Comparison of ENCODE assay signal across 9 cellular contexts in genomic region chr14:50741571-50741970, GRCh38.
A peak's percentile ranks its signal among the peaks of the same experiment; 100 is the strongest.
DNase-seq lines count a peak whose midpoint lies in the region; ATAC-seq and TF ChIP-seq lines count a peak whose summit lies in the region.
"Had no signal": no experiment of that assay in that cellular context is flagged by ENCODE, and none has a peak within 500 bp of the region (broad histone marks: within the 10 kb centered on the region; RNA-seq: fewer than 3 reads in every experiment).

No MANE protein-coding gene starts in this region.

- TF ChIP-seq CTCF in H9 (conservative IDR thresholded peaks at IDR 0.05), result no peak
- TF ChIP-seq CTCF in activated CD8-positive, alpha-beta T cell treated with anti-CD3 and anti-CD28 coated beads for 36 hours (IDR thresholded peaks at IDR 0.05), result no peak

- H4K20me1 ChIP-seq in H9 (ENCODE audit: control insufficient read depth, insufficient read depth, insufficient read length), result no peaks in the 10 kb centered on the region

- ATAC-seq in activated CD8-positive, alpha-beta T cell treated with anti-CD3 and anti-CD28 coated beads for 36 hours, result no peak
- no peak for ATAC-seq in GM18867 (IDR thresholded peaks at IDR 0.05; ENCODE audit: unreplicated experiment)
- no peak for ATAC-seq in stimulated activated naive CD8-positive, alpha-beta T cell treated with anti-CD3 and anti-CD28 coated beads, Interleukin-15, amount 100 ng/mL, for 72 hours
- ATAC-seq in GM19463 (IDR thresholded peaks at IDR 0.05; ENCODE audit: unreplicated experiment), result no peak

- peaks cover 54% of the 10 kb centered on the region for H3K36me3 ChIP-seq in CD8-positive, alpha-beta memory T cell (ENCODE audit: insufficient read depth, low read length)

- no peaks in the 10 kb centered on the region for H3K9me3 Mint-ChIP-seq in CD8-positive, alpha-beta memory T cell
- no peaks in the 10 kb centered on the region for H3K9me3 Mint-ChIP-seq in H9
- no peaks in the 10 kb centered on the region for H3K9me3 Mint-ChIP-seq in activated CD8-positive, alpha-beta T cell treated with anti-CD3 and anti-CD28 coated beads for 36 hours
- H3K9me3 Mint-ChIP-seq in stimulated activated naive CD8-positive, alpha-beta T cell treated with anti-CD3 and anti-CD28 coated beads, Interleukin-15, amount 100 ng/mL, for 72 hours, result no peaks in the 10 kb centered on the region

- H3K56ac ChIP-seq in H9 (ENCODE audit: insufficient read length, low read depth, low read length), result no peak overlapping the region

- H3K4me3 Mint-ChIP-seq in CD8-positive, alpha-beta memory T cell, result no peak overlapping the region
- H3K4me3 Mint-ChIP-seq in H9, result no peak overlapping the region
- H3K4me3 Mint-ChIP-seq in activated CD8-positive, alpha-beta T cell treated with anti-CD3 and anti-CD28 coated beads for 36 hours, result no peak overlapping the region
- no peak overlapping the region for H3K4me3 Mint-ChIP-seq in stimulated activated naive CD8-positive, alpha-beta T cell treated with anti-CD3 and anti-CD28 coated beads, Interleukin-15, amount 100 ng/mL, for 72 hours

- no peak overlapping the region for H4K91ac ChIP-seq in H9 (ENCODE audit: insufficient read length, low read depth, low read length)

- H3K79me1 ChIP-seq in H9 (ENCODE audit: insufficient read depth, low read depth, low read length, poor library complexity, severe bottlenecking), result no peaks in the 10 kb centered on the region

- no peaks in the 10 kb centered on the region for H3K27me3 Mint-ChIP-seq in CD8-positive, alpha-beta memory T cell
- H3K27me3 Mint-ChIP-seq in H9 (ENCODE audit: low read depth), result no peaks in the 10 kb centered on the region
- H3K27me3 Mint-ChIP-seq in activated CD8-positive, alpha-beta T cell treated with anti-CD3 and anti-CD28 coated beads for 36 hours, result no peaks in the 10 kb centered on the region
- no peaks in the 10 kb centered on the region for H3K27me3 Mint-ChIP-seq in stimulated activated naive CD8-positive, alpha-beta T cell treated with anti-CD3 and anti-CD28 coated beads, Interleukin-15, amount 100 ng/mL, for 72 hours

- no peak overlapping the region for H3K14ac ChIP-seq in H9 (ENCODE audit: insufficient read depth, low read length)

- no peak overlapping the region for H3K4ac ChIP-seq in H9 (ENCODE audit: low read depth, low read length)

- H3K27ac ChIP-seq in CD8-positive, alpha-beta memory T cell (ENCODE audit: low read depth, low read length), result no peak overlapping the region
- H3K27ac ChIP-seq in H9 (ENCODE audit: insufficient read length, low read depth, low read length), result no peak overlapping the region

- H2AK5ac ChIP-seq in H9 (ENCODE audit: insufficient read length, low read length), result no peak overlapping the region

- no peaks in the 10 kb centered on the region for H3K4me1 ChIP-seq in CD8-positive, alpha-beta memory T cell (ENCODE audit: insufficient read depth, low read length)
- no peaks in the 10 kb centered on the region; the same call in 1 of the 2 replicates for H3K4me1 ChIP-seq in H9 (ENCODE audit: insufficient read depth, low read length)

- H2BK15ac ChIP-seq in H9 (ENCODE audit: low read depth, low read length), result no peak overlapping the region

- POLR2A ChIA-PET in CD8-positive, alpha-beta memory T cell (lab: Charles Lee), result no interaction called here
- POLR2A ChIA-PET in activated CD8-positive, alpha-beta T cell treated with anti-CD3 and anti-CD28 coated beads for 36 hours (lab: Charles Lee), result no interaction called here

- peaks cover 18 to 59% (median 24%) of the 10 kb centered on the region in 3 donors for H3K4me1 Mint-ChIP-seq in CD8-positive, alpha-beta memory T cell
- peaks cover 0 to 4% of the 10 kb centered on the region in 2 experiments; a peak in 2 of 4 replicates for H3K4me1 Mint-ChIP-seq in H9
- peaks cover 46% of the 10 kb centered on the region for H3K4me1 Mint-ChIP-seq in activated CD8-positive, alpha-beta T cell treated with anti-CD3 and anti-CD28 coated beads for 36 hours (ENCODE audit: low read depth)
- peaks cover 51% of the 10 kb centered on the region for H3K4me1 Mint-ChIP-seq in stimulated activated naive CD8-positive, alpha-beta T cell treated with anti-CD3 and anti-CD28 coated beads, Interleukin-15, amount 100 ng/mL, for 72 hours

- H3K79me2 ChIP-seq in H9 (ENCODE audit: insufficient read depth, low read length), result no peaks in the 10 kb centered on the region

- no peak overlapping the region for H2BK5ac ChIP-seq in H9 (ENCODE audit: insufficient read length, low read length)

- H3K4me2 ChIP-seq in H9 (ENCODE audit: insufficient read depth, insufficient read length, low read length), result no peak overlapping the region

- intact Hi-C loops in activated CD8-positive, alpha-beta T cell treated with anti-CD3 and anti-CD28 coated beads for 36 hours (cut with micrococcal nuclease), result no loop called here

- H2BK20ac ChIP-seq in H9 (ENCODE audit: low read depth, low read length, poor library complexity, severe bottlenecking), result no peak overlapping the region

- H3K27me3 ChIP-seq in CD8-positive, alpha-beta memory T cell (ENCODE audit: insufficient read depth, low read length, poor library complexity, severe bottlenecking), result no peaks in the 10 kb centered on the region
- no peaks in the 10 kb centered on the region for H3K27me3 ChIP-seq in H9 (ENCODE audit: insufficient read depth, low read length)

- H3K4me3 ChIP-seq in CD8-positive, alpha-beta memory T cell (ENCODE audit: low read length), result no peak overlapping the region

- H3K27ac Mint-ChIP-seq in CD8-positive, alpha-beta memory T cell, result peak overlapping the region in 7 of 8 donors; percentile 12 to 84 (median 68)
- H3K27ac Mint-ChIP-seq in H9, result peak overlapping the region in 2 of 3 experiments; percentile 9 to 79; a peak in 2 of 7 replicates
- H3K27ac Mint-ChIP-seq in activated CD8-positive, alpha-beta T cell treated with anti-CD3 and anti-CD28 coated beads for 36 hours, result peak overlapping the region; percentile 73
- H3K27ac Mint-ChIP-seq in stimulated activated naive CD8-positive, alpha-beta T cell treated with anti-CD3 and anti-CD28 coated beads, Interleukin-15, amount 100 ng/mL, for 72 hours, result no peak overlapping the region

- WGBS in H9 (ENCODE audit: extremely low coverage, insufficient read length, low lambda C conversion rate), result no CpG with 5 or more reads among the region's 3 CpGs

- peaks cover 12 to 87% (median 21%) of the 10 kb centered on the region in 3 donors for H3K36me3 Mint-ChIP-seq in CD8-positive, alpha-beta memory T cell
- peaks cover 12 to 29% (median 16%) of the 10 kb centered on the region in 3 experiments for H3K36me3 Mint-ChIP-seq in H9 (ENCODE audit: insufficient read depth in 1 of 3, low read depth in 3 of 3)
- H3K36me3 Mint-ChIP-seq in activated CD8-positive, alpha-beta T cell treated with anti-CD3 and anti-CD28 coated beads for 36 hours (ENCODE audit: low read depth), result peaks cover 57% of the 10 kb centered on the region

- no peak overlapping the region for H4K5ac ChIP-seq in H9 (ENCODE audit: insufficient read length, low read depth, low read length)

- no peak overlapping the region for H3K18ac ChIP-seq in H9 (ENCODE audit: insufficient read length, low read depth, low read length)

- H2BK12ac ChIP-seq in H9 (ENCODE audit: insufficient read length, low read depth, low read length), result no peak overlapping the region

- DNase-seq in CD8-positive, alpha-beta memory T cell, result no peak
- DNase-seq in H9 (no peak), iris pigment epithelial cell (ENCODE audit: low read depth) (peak; percentile 79), anterior cingulate cortex (lab: John Stamatoyannopoulos, UW) (no peak)
- peak; percentile 16 for DNase-seq in activated CD8-positive, alpha-beta T cell treated with anti-CD3 and anti-CD28 coated beads for 36 hours
- DNase-seq in stimulated activated naive CD8-positive, alpha-beta T cell treated with anti-CD3 and anti-CD28 coated beads, Interleukin-15, amount 100 ng/mL, for 72 hours, result no peak
- DNase-seq: activated CD8-positive, alpha-beta memory T cell treated with anti-CD3 and anti-CD28 coated beads for 24 hours had no signal

- CTCF ChIA-PET in CD8-positive, alpha-beta memory T cell (lab: Charles Lee), result no interaction called here
- CTCF ChIA-PET in activated CD8-positive, alpha-beta T cell treated with anti-CD3 and anti-CD28 coated beads for 36 hours (lab: Charles Lee), result interaction anchor here (2.2 kb wide), 1 partner anchor 119 kb away, joined by 7 read pairs; no protein-coding TSS in a partner anchor

- H3K9ac ChIP-seq in H9 (ENCODE audit: extremely low read depth, insufficient read length, low read length), result no peak overlapping the region

- no peak overlapping the region for H4K8ac ChIP-seq in H9 (replicated peaks; ENCODE audit: insufficient read length, low read depth, low read length)

- no peak overlapping the region for H3T11ph ChIP-seq in H9 (ENCODE audit: low read length)

- H3K23ac ChIP-seq in H9 (ENCODE audit: insufficient read length, low read depth, low read length), result no peak overlapping the region

- H2BK120ac ChIP-seq in H9 (ENCODE audit: low read depth, low read length, poor library complexity, severe bottlenecking), result no peak overlapping the region

- H3K23me2 ChIP-seq in H9 (ENCODE audit: insufficient read length, low read depth, low read length, poor library complexity, severe bottlenecking), result no peaks in the 10 kb centered on the region

- no peaks in the 10 kb centered on the region for H3K9me3 ChIP-seq in CD8-positive, alpha-beta memory T cell (ENCODE audit: low read length)
- no peaks in the 10 kb centered on the region for H3K9me3 ChIP-seq in H9 (ENCODE audit: control insufficient read depth, low read depth, low read length)

- no peak overlapping the region for H2AFZ ChIP-seq in H9 (ENCODE audit: low read length)

Comparison
In these comparisons a context has a peak if more than half of its experiments do, and no peak if none do; other contexts are left out.
1. DNase-seq: peak in activated CD8-positive, alpha-beta T cell treated with anti-CD3 and anti-CD28 coated beads for 36 hours (single experiment) and iris pigment epithelial cell (single experiment); none in CD8-positive, alpha-beta memory T cell (0 of 5), H9 (single experiment), anterior cingulate cortex (0 of 58) and stimulated activated naive CD8-positive, alpha-beta T cell treated with anti-CD3 and anti-CD28 coated beads, Interleukin-15, amount 100 ng/mL, for 72 hours (0 of 2).
2. H3K27ac Mint-ChIP-seq: peak in CD8-positive, alpha-beta memory T cell (7 of 8), H9 (2 of 3) and activated CD8-positive, alpha-beta T cell treated with anti-CD3 and anti-CD28 coated beads for 36 hours (single experiment); none in stimulated activated naive CD8-positive, alpha-beta T cell treated with anti-CD3 and anti-CD28 coated beads, Interleukin-15, amount 100 ng/mL, for 72 hours (0 of 2).